8 cellular contexts compared by ENCODE assay signal in the genomic region with DNA sequence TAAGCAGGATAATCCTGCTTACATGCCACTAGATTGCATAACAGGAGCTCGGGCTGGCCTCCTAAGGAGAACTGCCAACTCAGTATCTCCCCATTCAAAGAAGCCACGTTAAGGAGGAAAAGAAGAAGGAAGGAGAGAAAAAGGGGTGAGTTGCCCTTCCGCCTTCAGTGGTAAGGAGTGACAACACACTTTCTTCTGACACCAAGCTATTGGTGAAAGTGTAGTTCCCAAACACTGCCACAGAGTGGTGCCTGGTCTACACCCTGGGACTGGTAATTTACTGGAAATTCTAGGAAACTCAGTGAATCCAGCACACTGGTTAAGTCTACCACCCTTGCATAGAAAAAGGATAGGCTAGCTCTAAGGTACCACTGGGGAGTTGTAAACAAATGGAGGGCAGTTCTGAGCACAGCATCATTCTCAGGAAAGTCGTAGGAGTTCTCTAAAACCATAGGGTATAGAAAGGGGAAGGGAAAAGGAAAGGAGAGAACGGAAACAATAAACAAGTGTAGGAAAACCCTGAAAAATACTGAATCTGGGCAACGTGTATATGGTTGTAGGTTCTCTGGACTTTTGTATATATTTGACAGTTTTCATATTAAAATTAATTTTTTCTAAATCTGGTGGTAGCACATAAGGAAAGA. TPM values are rescaled to one million over a fixed set of nuclear protein-coding genes. Genes with fewer than 3 reads are reported as not detected.
DNase-seq lines count a peak whose midpoint lies in the region; ATAC-seq, FAIRE-seq and TF ChIP-seq lines count a peak whose summit lies in the region.

No MANE protein-coding gene starts in this region.

- no peak overlapping the region for H3K4me2 ChIP-seq in fibroblast of lung (ENCODE audit: extremely low read depth, insufficient read depth, low read length)

- H3K4me3 ChIP-seq in fibroblast of lung (replicated peaks in 1 of 4; ENCODE audit: control extremely low read depth in 1 of 4, insufficient read depth in 1 of 4, low read depth in 3 of 4, low read length in 4 of 4), result no peak overlapping the region

- H3K36me3 Mint-ChIP-seq in neural crest cell (ENCODE audit: low read depth), result no peaks in the 10 kb centered on the region

- H3K27ac Mint-ChIP-seq in neural crest cell (ENCODE audit: unreplicated experiment), result no peak overlapping the region

- no peak overlapping the region for H3K4me3 Mint-ChIP-seq in neural crest cell

- no peak for FAIRE-seq in urothelium cell line (lab: Jason Lieb, UNC)

- H3K9me3 Mint-ChIP-seq in neural crest cell, result no peaks in the 10 kb centered on the region

- H3K9me3 ChIP-seq in fibroblast of lung (ENCODE audit: control insufficient read depth, insufficient read depth, low read depth, low read length), result no peaks in the 10 kb centered on the region

- no peak overlapping the region for H2AFZ ChIP-seq in fibroblast of lung (ENCODE audit: low read length)

- H3K9ac ChIP-seq in fibroblast of lung (ENCODE audit: insufficient read depth, low read length), result no peak overlapping the region

- DNase-seq in COLO829 (ENCODE audit: low spot score) (peak; percentile 76), NOMO-1 treated with dmso at 0.1 percent for 144 hours (lab: John Stamatoyannopoulos, UW; ENCODE audit: unreplicated experiment) (peak; percentile 75), activated T-cell treated with anti-CD3 and anti-CD28 coated beads for 48 hours (ENCODE audit: low read depth) (peak; percentile 10), fibroblast of lung (ENCODE audit: low read depth in 2 of 2) (peak; percentile 68 to 84), neural crest cell (ENCODE audit: low read depth, low spot score) (peak; percentile 39), urothelium cell line (ENCODE audit: low spot score) (peak; percentile 61)

- H3K36me3 ChIP-seq in fibroblast of lung (ENCODE audit: control insufficient read depth, insufficient read depth, low read length), result no peaks in the 10 kb centered on the region

- TF ChIP-seq CTCF in fibroblast of lung (conservative IDR thresholded peaks at IDR 0.05 in 1 of 2, IDR thresholded peaks at IDR 0.05 in 1 of 2; ENCODE audit: low read depth in 1 of 2, low read length in 2 of 2) (peak; percentile 88 to 94), neural crest cell (conservative IDR thresholded peaks at IDR 0.05) (peak; percentile 78)

- no peaks in the 10 kb centered on the region for H3K27me3 Mint-ChIP-seq in neural crest cell (ENCODE audit: low read depth)

- peak; percentile 87 for ATAC-seq in GM19395 (IDR thresholded peaks at IDR 0.05; ENCODE audit: unreplicated experiment)
- ATAC-seq in HG03442 (IDR thresholded peaks at IDR 0.05; ENCODE audit: unreplicated experiment), result peak; percentile 77

- H3K79me2 ChIP-seq in fibroblast of lung (ENCODE audit: control insufficient read depth, insufficient read depth, low read length), result peaks cover 96% of the 10 kb centered on the region

- peaks cover 7% of the 10 kb centered on the region for H3K4me1 ChIP-seq in fibroblast of lung (ENCODE audit: control insufficient read depth, extremely low read depth, insufficient read depth, low read length)

- H4K20me1 ChIP-seq in fibroblast of lung (ENCODE audit: control insufficient read depth, extremely low read depth, insufficient read depth, low read length), result no peaks in the 10 kb centered on the region

- H3K27ac ChIP-seq in fibroblast of lung (ENCODE audit: insufficient read depth, low read length), result no peak overlapping the region

- H3K27me3 ChIP-seq in fibroblast of lung (ENCODE audit: control insufficient read depth, insufficient read depth, low read length), result no peaks in the 10 kb centered on the region

- H3K4me1 Mint-ChIP-seq in neural crest cell, result peaks cover 17% of the 10 kb centered on the region

RNA-seq across cellular contexts. Expression of a gene that starts 58.2 kb away (rescaled TPM):
- 101 and 160 TPM in 2 replicates for total RNA-seq in fibroblast of lung
- 110 and 178 TPM in 2 replicates for polyA plus RNA-seq in fibroblast of lung
- polyA plus RNA-seq in fibroblast of lung (2012), result 111 and 172 TPM in 2 replicates
- polyA minus RNA-seq in fibroblast of lung (ENCODE audit: low replicate concordance), result 2.6 and 6.5 TPM in 2 replicates
- 36.6 and 37.8 TPM in 2 replicates for total RNA-seq in neural crest cell

Comparison
In these comparisons a context has a peak if more than half of its experiments do, and no peak if none do; other contexts are left out.
1. DNase-seq: peak in every context shown above with its lines; median percentile 76 in COLO829; 76 in fibroblast of lung; 75 in NOMO-1 treated with dmso at 0.1 percent for 144 hours; 61 in urothelium cell line; 39 in neural crest cell; 10 in activated T-cell treated with anti-CD3 and anti-CD28 coated beads for 48 hours.